ENCODE assay signal across 8 cellular contexts in the genomic region with DNA sequence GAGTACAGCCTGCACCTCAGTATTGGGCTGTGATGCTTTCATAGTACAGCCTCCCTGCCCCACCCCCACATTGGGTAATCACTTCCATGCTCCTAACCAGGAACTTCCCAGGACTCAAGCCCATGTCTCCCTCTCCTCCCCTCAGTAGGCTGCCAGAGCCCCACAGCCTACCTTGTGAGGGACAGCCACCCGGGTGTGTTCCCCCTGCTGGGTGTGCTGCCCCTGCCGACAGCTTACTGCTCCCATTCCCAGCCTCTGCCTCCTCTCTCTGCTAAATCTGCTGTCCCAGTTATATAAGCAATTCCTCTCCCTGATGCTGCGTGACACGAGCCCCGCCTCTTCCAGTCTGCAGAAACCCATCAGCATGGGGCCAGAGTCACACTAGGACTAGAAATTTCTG. TPM values are rescaled to one million over a fixed set of nuclear protein-coding genes. Genes with fewer than 3 reads are reported as not detected.
DNase-seq lines count a peak whose midpoint lies in the region; ATAC-seq and TF ChIP-seq lines count a peak whose summit lies in the region.

A gene with protein sequence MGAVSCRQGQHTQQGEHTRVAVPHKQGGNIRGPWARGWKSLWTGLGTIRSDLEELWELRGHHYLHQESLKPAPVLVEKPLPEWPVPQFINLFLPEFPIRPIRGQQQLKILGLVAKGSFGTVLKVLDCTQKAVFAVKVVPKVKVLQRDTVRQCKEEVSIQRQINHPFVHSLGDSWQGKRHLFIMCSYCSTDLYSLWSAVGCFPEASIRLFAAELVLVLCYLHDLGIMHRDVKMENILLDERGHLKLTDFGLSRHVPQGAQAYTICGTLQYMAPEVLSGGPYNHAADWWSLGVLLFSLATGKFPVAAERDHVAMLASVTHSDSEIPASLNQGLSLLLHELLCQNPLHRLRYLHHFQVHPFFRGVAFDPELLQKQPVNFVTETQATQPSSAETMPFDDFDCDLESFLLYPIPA (minus strand): TSS at position 270 of the 400 bp plus-strand sequence. CDS start 24 bp downstream, at position 246.

- no peak for TF ChIP-seq CTCF in colonic mucosa (IDR thresholded peaks at IDR 0.05)

- intact Hi-C loops in activated naive CD4-positive, alpha-beta T cell treated with anti-CD3 and anti-CD28 coated beads for 36 hours (cut with micrococcal nuclease) = loop anchor here (1.0 kb wide), 2 partner anchors 66 to 120 kb away; no protein-coding TSS in a partner anchor
- intact Hi-C loops in colonic mucosa (cut with DNase I) = loop anchor here (2.0 to 5.0 kb wide), 2 partner anchors 65 to 117 kb away; no protein-coding TSS in a partner anchor

- peaks cover 27% of the 10 kb centered on the region for H3K36me3 Mint-ChIP-seq in activated naive CD4-positive, alpha-beta T cell treated with anti-CD3 and anti-CD28 coated beads for 36 hours (ENCODE audit: low read depth)
- peaks cover 64% of the 10 kb centered on the region for H3K36me3 Mint-ChIP-seq in activated CD8-positive, alpha-beta T cell treated with anti-CD3 and anti-CD28 coated beads, Interleukin-2, amount 10 ng/mL, durations not matched to agents 7 days and 5 days (ENCODE audit: low read depth)

- no peak within 1 kb of the TSS for H3K27ac Mint-ChIP-seq in activated naive CD4-positive, alpha-beta T cell treated with anti-CD3 and anti-CD28 coated beads for 36 hours
- peak within 1 kb of the TSS; percentile 56 for H3K27ac Mint-ChIP-seq in activated CD8-positive, alpha-beta T cell treated with anti-CD3 and anti-CD28 coated beads, Interleukin-2, amount 10 ng/mL, durations not matched to agents 7 days and 5 days

- H3K4me1 Mint-ChIP-seq in activated naive CD4-positive, alpha-beta T cell treated with anti-CD3 and anti-CD28 coated beads for 36 hours (ENCODE audit: low read depth) = peaks cover 3% of the 10 kb centered on the region
- peaks cover 3% of the 10 kb centered on the region for H3K4me1 Mint-ChIP-seq in activated CD8-positive, alpha-beta T cell treated with anti-CD3 and anti-CD28 coated beads, Interleukin-2, amount 10 ng/mL, durations not matched to agents 7 days and 5 days (ENCODE audit: low read depth)

- peaks cover 22% of the 10 kb centered on the region for H3K36me3 ChIP-seq in colonic mucosa

- no peaks in the 10 kb centered on the region for H3K27me3 ChIP-seq in colonic mucosa

- H3K4me3 ChIP-seq in colonic mucosa = no peak within 1 kb of the TSS

- H3K4me1 ChIP-seq in colonic mucosa = no peaks in the 10 kb centered on the region

- H3K27ac ChIP-seq in temporal lobe (ENCODE audit: low read depth, low read length) (peak within 1 kb of the TSS; percentile 38), colonic mucosa (no peak within 1 kb of the TSS)

- H3K4me3 Mint-ChIP-seq in activated naive CD4-positive, alpha-beta T cell treated with anti-CD3 and anti-CD28 coated beads for 36 hours = no peak within 1 kb of the TSS
- H3K4me3 Mint-ChIP-seq in activated CD8-positive, alpha-beta T cell treated with anti-CD3 and anti-CD28 coated beads, Interleukin-2, amount 10 ng/mL, durations not matched to agents 7 days and 5 days = no peak within 1 kb of the TSS

- no peak for DNase-seq in activated naive CD4-positive, alpha-beta T cell treated with anti-CD3 and anti-CD28 coated beads for 36 hours
- no peak for DNase-seq in activated naive CD4-positive, alpha-beta T cell treated with Interleukin-2 at 50 U/mL for 16 hours
- no peak for DNase-seq in activated CD8-positive, alpha-beta T cell treated with anti-CD3 and anti-CD28 coated beads, Interleukin-2, amount 10 ng/mL, durations not matched to agents 7 days and 5 days
- DNase-seq in inferior parietal cortex (ENCODE audit: extremely low spot score) (peak; percentile 63), colonic mucosa (no peak), Kasumi-1 (lab: John Stamatoyannopoulos, UW) (no peak)
- no peak for DNase-seq in effector CD8-positive, alpha-beta T cell (lab: John Stamatoyannopoulos, UW)

- CTCF ChIA-PET in activated naive CD4-positive, alpha-beta T cell treated with anti-CD3 and anti-CD28 coated beads for 36 hours (lab: Charles Lee) = interaction anchor here (1.3 kb wide), 1 partner anchor 23 kb away, joined by 7 read pairs; no protein-coding TSS in a partner anchor
- CTCF ChIA-PET in activated CD8-positive, alpha-beta T cell treated with anti-CD3 and anti-CD28 coated beads, Interleukin-2, amount 10 ng/mL, durations not matched to agents 7 days and 5 days (lab: Charles Lee) = interaction anchor here (0.8 to 2.8 kb wide), 5 partner anchors 10 to 120 kb away, joined by 3 to 14 read pairs (median 11); no protein-coding TSS in a partner anchor

- POLR2A ChIA-PET in activated CD8-positive, alpha-beta T cell treated with anti-CD3 and anti-CD28 coated beads, Interleukin-2, amount 10 ng/mL, durations not matched to agents 7 days and 5 days (lab: Charles Lee) = interaction anchor here (0.9 to 1.7 kb wide), 2 partner anchors 12 to 79 kb away, joined by 3 read pairs; no protein-coding TSS in a partner anchor

- H3K9ac ChIP-seq in colonic mucosa (ENCODE audit: low read depth in 2 of 2, low read length in 2 of 2) = no peak within 1 kb of the TSS

- H3K27me3 Mint-ChIP-seq in activated naive CD4-positive, alpha-beta T cell treated with anti-CD3 and anti-CD28 coated beads for 36 hours (ENCODE audit: low read depth) = no peaks in the 10 kb centered on the region
- H3K27me3 Mint-ChIP-seq in activated CD8-positive, alpha-beta T cell treated with anti-CD3 and anti-CD28 coated beads, Interleukin-2, amount 10 ng/mL, durations not matched to agents 7 days and 5 days (ENCODE audit: low read depth) = no peaks in the 10 kb centered on the region

- no peaks in the 10 kb centered on the region for H3K9me3 ChIP-seq in colonic mucosa

- H3K9me3 Mint-ChIP-seq in activated naive CD4-positive, alpha-beta T cell treated with anti-CD3 and anti-CD28 coated beads for 36 hours = no peaks in the 10 kb centered on the region
- no peaks in the 10 kb centered on the region for H3K9me3 Mint-ChIP-seq in activated CD8-positive, alpha-beta T cell treated with anti-CD3 and anti-CD28 coated beads, Interleukin-2, amount 10 ng/mL, durations not matched to agents 7 days and 5 days (ENCODE audit: insufficient read depth)

- ATAC-seq in activated CD8-positive, alpha-beta T cell treated with anti-CD3 and anti-CD28 coated beads, Interleukin-2, amount 10 ng/mL, durations not matched to agents 7 days and 5 days = no peak

RNA-seq across cellular contexts. Expression of the gene that starts here (rescaled TPM):
- total RNA-seq in activated naive CD4-positive, alpha-beta T cell treated with anti-CD3 and anti-CD28 coated beads for 36 hours = 10 to 100 TPM; 15.6 TPM
- 10 to 100 TPM; 23.0 to 28.7 TPM for total RNA-seq in activated CD8-positive, alpha-beta T cell treated with anti-CD3 and anti-CD28 coated beads, Interleukin-2, amount 10 ng/mL, durations not matched to agents 7 days and 5 days
- total RNA-seq in temporal lobe = 14.8 TPM
- total RNA-seq in colonic mucosa = 10 to 100 TPM in 1 of 2 donors, 1 to 10 TPM in 1; 3.2 to 16.2 TPM
